ENCODE assay signal across 1 cellular context in the genomic region with DNA sequence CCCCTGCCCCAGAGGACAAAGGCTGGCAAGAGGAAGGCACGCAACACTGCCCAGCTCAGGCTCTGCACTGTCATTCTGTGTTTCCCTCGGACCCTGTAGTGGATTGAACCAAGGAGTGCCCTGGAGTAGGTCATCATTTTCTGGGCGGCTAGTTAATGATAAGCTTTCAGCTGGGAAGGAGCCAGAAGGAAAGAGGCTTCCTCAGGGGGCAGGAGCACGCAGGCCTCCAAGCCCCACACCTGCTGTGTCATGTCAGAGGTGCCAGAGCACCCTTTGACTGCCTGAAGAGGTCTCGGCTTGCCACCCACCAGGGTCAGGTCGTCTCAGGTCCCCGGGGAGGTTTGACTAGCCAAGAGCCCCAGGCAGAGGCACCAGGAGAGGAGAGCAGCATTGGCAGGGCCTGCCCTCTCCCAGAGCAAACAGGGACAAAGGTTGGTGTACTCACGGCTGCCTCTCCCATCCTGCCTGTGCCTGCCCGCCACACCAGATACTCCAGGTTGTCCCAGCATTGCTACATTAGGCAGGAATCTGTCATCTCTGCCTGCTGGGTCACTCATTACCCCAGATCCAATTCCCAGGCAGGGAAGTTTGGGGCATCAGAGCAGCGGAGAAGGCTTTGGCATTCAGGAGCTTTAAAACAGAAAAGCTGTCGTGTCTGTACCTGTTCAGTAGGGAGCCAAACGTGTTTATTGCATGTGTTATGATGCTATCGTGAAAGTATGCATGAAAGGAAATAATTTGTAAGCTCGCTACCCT.
TF ChIP-seq lines count a peak whose summit lies in the region.

No MANE protein-coding gene starts in this region.

TF ChIP-seq in HepG2, 621 proteins besides CTCF, POLR2A, EP300 and RAD21 (continued from another document and continues in another):
- TF ChIP-seq, protein P1, sequence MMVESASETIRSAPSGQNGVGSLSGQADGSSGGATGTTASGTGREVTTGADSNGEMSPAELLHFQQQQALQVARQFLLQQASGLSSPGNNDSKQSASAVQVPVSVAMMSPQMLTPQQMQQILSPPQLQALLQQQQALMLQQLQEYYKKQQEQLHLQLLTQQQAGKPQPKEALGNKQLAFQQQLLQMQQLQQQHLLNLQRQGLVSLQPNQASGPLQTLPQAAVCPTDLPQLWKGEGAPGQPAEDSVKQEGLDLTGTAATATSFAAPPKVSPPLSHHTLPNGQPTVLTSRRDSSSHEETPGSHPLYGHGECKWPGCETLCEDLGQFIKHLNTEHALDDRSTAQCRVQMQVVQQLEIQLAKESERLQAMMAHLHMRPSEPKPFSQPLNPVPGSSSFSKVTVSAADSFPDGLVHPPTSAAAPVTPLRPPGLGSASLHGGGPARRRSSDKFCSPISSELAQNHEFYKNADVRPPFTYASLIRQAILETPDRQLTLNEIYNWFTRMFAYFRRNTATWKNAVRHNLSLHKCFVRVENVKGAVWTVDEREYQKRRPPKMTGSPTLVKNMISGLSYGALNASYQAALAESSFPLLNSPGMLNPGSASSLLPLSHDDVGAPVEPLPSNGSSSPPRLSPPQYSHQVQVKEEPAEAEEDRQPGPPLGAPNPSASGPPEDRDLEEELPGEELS (CRISPR knock-in tag; IDR thresholded peaks at IDR 0.05) = peak; percentile 71
- TF ChIP-seq NRL (CRISPR knock-in tag; IDR thresholded peaks at IDR 0.05; ENCODE audit: borderline replicate concordance) (peak; percentile 89), SAP130 (CRISPR knock-in tag; IDR thresholded peaks at IDR 0.05; ENCODE audit: low read depth) (peak; percentile 83), ARNT (IDR thresholded peaks at IDR 0.05) (no peak), BRD4 (CRISPR knock-in tag; IDR thresholded peaks at IDR 0.05) (peak; percentile 75; the same call in 1 of the 2 replicates), MED8 (CRISPR knock-in tag; IDR thresholded peaks at IDR 0.05; ENCODE audit: insufficient replicate concordance) (no peak), HOXA9 (CRISPR knock-in tag; IDR thresholded peaks at IDR 0.05; ENCODE audit: borderline replicate concordance) (no peak), LCORL (IDR thresholded peaks at IDR 0.05) (no peak), LCORL (CRISPR knock-in tag; IDR thresholded peaks at IDR 0.05) (peak; percentile 98), PRMT3 (CRISPR knock-in tag; IDR thresholded peaks at IDR 0.05; ENCODE audit: borderline replicate concordance, low read depth) (no peak), SMAD1 (CRISPR knock-in tag; IDR thresholded peaks at IDR 0.05; ENCODE audit: borderline replicate concordance, low read depth) (peak; percentile 63; the same call in 1 of the 2 replicates), NFYC (CRISPR knock-in tag; IDR thresholded peaks at IDR 0.05) (no peak), KLF9 (CRISPR knock-in tag; IDR thresholded peaks at IDR 0.05; ENCODE audit: low read depth) (no peak), ZC3H4 (CRISPR knock-in tag; IDR thresholded peaks at IDR 0.05; ENCODE audit: borderline replicate concordance) (no peak), HOXA3 (CRISPR knock-in tag; IDR thresholded peaks at IDR 0.05) (peak; percentile 82), ZNF441 (CRISPR knock-in tag; IDR thresholded peaks at IDR 0.05; ENCODE audit: borderline replicate concordance) (0 out of 2 replicates have a peak, but pooled peaks have one; percentile 66), KLF13 (CRISPR knock-in tag; IDR thresholded peaks at IDR 0.05) (no peak), EEA1 (CRISPR knock-in tag; IDR thresholded peaks at IDR 0.05; ENCODE audit: borderline replicate concordance) (no peak; the same call in 1 of the 2 replicates), SOX5 (CRISPR knock-in tag; IDR thresholded peaks at IDR 0.05; ENCODE audit: borderline replicate concordance) (peak; percentile 51; the same call in 1 of the 2 replicates), RFXANK (CRISPR knock-in tag; IDR thresholded peaks at IDR 0.05) (peak; percentile 65; the same call in 1 of the 2 replicates), ZNF468 (CRISPR knock-in tag; IDR thresholded peaks at IDR 0.05) (no peak), KLF12 (CRISPR knock-in tag; IDR thresholded peaks at IDR 0.05; ENCODE audit: borderline replicate concordance) (no peak), PHF21A (CRISPR knock-in tag; IDR thresholded peaks at IDR 0.05) (peak; percentile 90), MIER2 (CRISPR knock-in tag; IDR thresholded peaks at IDR 0.05) (no peak), ZNF431 (CRISPR knock-in tag; IDR thresholded peaks at IDR 0.05; ENCODE audit: borderline replicate concordance, low read depth) (no peak), TCF12 (IDR thresholded peaks at IDR 0.05) (no peak), TCF12 (CRISPR knock-in tag; IDR thresholded peaks at IDR 0.05) (peak; percentile 73; the same call in 1 of the 2 replicates), MAFK (conservative IDR thresholded peaks at IDR 0.05 in 1 of 2, IDR thresholded peaks at IDR 0.05 in 1 of 2; ENCODE audit: low read length in 2 of 2) (no peak), HMG20B (CRISPR knock-in tag; conservative IDR thresholded peaks at IDR 0.05) (no peak), HDAC1 (CRISPR knock-in tag; IDR thresholded peaks at IDR 0.05) (peak; percentile 92), ZKSCAN1 (IDR thresholded peaks at IDR 0.05; ENCODE audit: low read length) (no peak), ZNF564 (CRISPR knock-in tag; IDR thresholded peaks at IDR 0.05) (no peak), FOXK2 (IDR thresholded peaks at IDR 0.05) (no peak), ZNF780A (CRISPR knock-in tag; IDR thresholded peaks at IDR 0.05) (no peak), PAWR (CRISPR knock-in tag; IDR thresholded peaks at IDR 0.05; ENCODE audit: borderline replicate concordance) (no peak), CREM (IDR thresholded peaks at IDR 0.05) (no peak), CREM (CRISPR knock-in tag; IDR thresholded peaks at IDR 0.05) (no peak), ZNF614 (CRISPR knock-in tag; IDR thresholded peaks at IDR 0.05; ENCODE audit: borderline replicate concordance) (peak; percentile 80; the same call in 1 of the 2 replicates), RBM39 (IDR thresholded peaks at IDR 0.05; ENCODE audit: low read depth, low read length, poor library complexity, severe bottlenecking) (no peak), POLR2AphosphoS2 (IDR thresholded peaks at IDR 0.05; ENCODE audit: low read depth, low read length) (no peak), DNMT3B (CRISPR knock-in tag; conservative IDR thresholded peaks at IDR 0.05) (no peak), JUND (CRISPR knock-in tag; IDR thresholded peaks at IDR 0.05) (0 out of 2 replicates have a peak, but pooled peaks have one; percentile 57), ZSCAN25 (CRISPR knock-in tag; IDR thresholded peaks at IDR 0.05) (peak; percentile 88), SYNCRIP (IDR thresholded peaks at IDR 0.05; ENCODE audit: insufficient read depth, low read depth, low read length) (no peak), ZBTB42 (CRISPR knock-in tag; IDR thresholded peaks at IDR 0.05) (no peak), ZC3H13 (CRISPR knock-in tag; IDR thresholded peaks at IDR 0.05) (no peak), ZNF746 (CRISPR knock-in tag; IDR thresholded peaks at IDR 0.05) (peak; percentile 61; the same call in 1 of the 2 replicates), HDAC6 (IDR thresholded peaks at IDR 0.05; ENCODE audit: low read depth, low read length) (no peak)
- TF ChIP-seq, protein P2, sequence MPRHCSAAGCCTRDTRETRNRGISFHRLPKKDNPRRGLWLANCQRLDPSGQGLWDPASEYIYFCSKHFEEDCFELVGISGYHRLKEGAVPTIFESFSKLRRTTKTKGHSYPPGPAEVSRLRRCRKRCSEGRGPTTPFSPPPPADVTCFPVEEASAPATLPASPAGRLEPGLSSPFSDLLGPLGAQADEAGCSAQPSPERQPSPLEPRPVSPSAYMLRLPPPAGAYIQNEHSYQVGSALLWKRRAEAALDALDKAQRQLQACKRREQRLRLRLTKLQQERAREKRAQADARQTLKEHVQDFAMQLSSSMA (CRISPR knock-in tag; IDR thresholded peaks at IDR 0.05) = no peak
- TF ChIP-seq, protein P3, sequence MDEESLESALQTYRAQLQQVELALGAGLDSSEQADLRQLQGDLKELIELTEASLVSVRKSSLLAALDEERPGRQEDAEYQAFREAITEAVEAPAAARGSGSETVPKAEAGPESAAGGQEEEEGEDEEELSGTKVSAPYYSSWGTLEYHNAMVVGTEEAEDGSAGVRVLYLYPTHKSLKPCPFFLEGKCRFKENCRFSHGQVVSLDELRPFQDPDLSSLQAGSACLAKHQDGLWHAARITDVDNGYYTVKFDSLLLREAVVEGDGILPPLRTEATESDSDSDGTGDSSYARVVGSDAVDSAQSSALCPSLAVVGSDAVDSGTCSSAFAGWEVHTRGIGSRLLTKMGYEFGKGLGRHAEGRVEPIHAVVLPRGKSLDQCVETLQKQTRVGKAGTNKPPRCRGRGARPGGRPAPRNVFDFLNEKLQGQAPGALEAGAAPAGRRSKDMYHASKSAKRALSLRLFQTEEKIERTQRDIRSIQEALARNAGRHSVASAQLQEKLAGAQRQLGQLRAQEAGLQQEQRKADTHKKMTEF (CRISPR knock-in tag; IDR thresholded peaks at IDR 0.05) = peak; percentile 86
- TF ChIP-seq, protein P4, sequence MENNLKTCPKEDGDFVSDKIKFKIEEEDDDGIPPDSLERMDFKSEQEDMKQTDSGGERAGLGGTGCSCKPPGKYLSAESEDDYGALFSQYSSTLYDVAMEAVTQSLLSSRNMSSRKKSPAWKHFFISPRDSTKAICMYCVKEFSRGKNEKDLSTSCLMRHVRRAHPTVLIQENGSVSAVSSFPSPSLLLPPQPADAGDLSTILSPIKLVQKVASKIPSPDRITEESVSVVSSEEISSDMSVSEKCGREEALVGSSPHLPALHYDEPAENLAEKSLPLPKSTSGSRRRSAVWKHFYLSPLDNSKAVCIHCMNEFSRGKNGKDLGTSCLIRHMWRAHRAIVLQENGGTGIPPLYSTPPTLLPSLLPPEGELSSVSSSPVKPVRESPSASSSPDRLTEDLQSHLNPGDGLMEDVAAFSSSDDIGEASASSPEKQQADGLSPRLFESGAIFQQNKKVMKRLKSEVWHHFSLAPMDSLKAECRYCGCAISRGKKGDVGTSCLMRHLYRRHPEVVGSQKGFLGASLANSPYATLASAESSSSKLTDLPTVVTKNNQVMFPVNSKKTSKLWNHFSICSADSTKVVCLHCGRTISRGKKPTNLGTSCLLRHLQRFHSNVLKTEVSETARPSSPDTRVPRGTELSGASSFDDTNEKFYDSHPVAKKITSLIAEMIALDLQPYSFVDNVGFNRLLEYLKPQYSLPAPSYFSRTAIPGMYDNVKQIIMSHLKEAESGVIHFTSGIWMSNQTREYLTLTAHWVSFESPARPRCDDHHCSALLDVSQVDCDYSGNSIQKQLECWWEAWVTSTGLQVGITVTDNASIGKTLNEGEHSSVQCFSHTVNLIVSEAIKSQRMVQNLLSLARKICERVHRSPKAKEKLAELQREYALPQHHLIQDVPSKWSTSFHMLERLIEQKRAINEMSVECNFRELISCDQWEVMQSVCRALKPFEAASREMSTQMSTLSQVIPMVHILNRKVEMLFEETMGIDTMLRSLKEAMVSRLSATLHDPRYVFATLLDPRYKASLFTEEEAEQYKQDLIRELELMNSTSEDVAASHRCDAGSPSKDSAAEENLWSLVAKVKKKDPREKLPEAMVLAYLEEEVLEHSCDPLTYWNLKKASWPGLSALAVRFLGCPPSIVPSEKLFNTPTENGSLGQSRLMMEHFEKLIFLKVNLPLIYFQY (CRISPR knock-in tag; IDR thresholded peaks at IDR 0.05; ENCODE audit: borderline replicate concordance) = 0 out of 2 replicates have a peak, but pooled peaks have one; percentile 29
- TF ChIP-seq, protein P5, sequence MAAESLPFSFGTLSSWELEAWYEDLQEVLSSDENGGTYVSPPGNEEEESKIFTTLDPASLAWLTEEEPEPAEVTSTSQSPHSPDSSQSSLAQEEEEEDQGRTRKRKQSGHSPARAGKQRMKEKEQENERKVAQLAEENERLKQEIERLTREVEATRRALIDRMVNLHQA (CRISPR knock-in tag; IDR thresholded peaks at IDR 0.05) = no peak
- TF ChIP-seq, protein P6, sequence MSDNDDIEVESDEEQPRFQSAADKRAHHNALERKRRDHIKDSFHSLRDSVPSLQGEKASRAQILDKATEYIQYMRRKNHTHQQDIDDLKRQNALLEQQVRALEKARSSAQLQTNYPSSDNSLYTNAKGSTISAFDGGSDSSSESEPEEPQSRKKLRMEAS (IDR thresholded peaks at IDR 0.05) = peak; percentile 41
- TF ChIP-seq, protein P7, sequence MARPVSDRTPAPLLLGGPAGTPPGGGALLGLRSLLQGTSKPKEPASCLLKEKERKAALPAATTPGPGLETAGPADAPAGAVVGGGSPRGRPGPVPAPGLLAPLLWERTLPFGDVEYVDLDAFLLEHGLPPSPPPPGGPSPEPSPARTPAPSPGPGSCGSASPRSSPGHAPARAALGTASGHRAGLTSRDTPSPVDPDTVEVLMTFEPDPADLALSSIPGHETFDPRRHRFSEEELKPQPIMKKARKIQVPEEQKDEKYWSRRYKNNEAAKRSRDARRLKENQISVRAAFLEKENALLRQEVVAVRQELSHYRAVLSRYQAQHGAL (CRISPR knock-in tag; IDR thresholded peaks at IDR 0.05; ENCODE audit: not compliant biosample characterization) = no peak
- TF ChIP-seq, protein P8, sequence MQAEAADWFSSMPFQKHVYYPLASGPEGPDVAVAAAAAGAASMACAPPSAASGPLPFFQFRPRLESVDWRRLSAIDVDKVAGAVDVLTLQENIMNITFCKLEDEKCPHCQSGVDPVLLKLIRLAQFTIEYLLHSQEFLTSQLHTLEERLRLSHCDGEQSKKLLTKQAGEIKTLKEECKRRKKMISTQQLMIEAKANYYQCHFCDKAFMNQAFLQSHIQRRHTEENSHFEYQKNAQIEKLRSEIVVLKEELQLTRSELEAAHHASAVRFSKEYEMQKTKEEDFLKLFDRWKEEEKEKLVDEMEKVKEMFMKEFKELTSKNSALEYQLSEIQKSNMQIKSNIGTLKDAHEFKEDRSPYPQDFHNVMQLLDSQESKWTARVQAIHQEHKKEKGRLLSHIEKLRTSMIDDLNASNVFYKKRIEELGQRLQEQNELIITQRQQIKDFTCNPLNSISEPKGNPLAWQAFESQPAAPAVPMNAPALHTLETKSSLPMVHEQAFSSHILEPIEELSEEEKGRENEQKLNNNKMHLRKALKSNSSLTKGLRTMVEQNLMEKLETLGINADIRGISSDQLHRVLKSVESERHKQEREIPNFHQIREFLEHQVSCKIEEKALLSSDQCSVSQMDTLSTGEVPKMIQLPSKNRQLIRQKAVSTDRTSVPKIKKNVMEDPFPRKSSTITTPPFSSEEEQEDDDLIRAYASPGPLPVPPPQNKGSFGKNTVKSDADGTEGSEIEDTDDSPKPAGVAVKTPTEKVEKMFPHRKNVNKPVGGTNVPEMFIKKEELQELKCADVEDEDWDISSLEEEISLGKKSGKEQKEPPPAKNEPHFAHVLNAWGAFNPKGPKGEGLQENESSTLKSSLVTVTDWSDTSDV (CRISPR knock-in tag; IDR thresholded peaks at IDR 0.05) = peak; percentile 76; the same call in 1 of the 2 replicates
- TF ChIP-seq, protein P9, sequence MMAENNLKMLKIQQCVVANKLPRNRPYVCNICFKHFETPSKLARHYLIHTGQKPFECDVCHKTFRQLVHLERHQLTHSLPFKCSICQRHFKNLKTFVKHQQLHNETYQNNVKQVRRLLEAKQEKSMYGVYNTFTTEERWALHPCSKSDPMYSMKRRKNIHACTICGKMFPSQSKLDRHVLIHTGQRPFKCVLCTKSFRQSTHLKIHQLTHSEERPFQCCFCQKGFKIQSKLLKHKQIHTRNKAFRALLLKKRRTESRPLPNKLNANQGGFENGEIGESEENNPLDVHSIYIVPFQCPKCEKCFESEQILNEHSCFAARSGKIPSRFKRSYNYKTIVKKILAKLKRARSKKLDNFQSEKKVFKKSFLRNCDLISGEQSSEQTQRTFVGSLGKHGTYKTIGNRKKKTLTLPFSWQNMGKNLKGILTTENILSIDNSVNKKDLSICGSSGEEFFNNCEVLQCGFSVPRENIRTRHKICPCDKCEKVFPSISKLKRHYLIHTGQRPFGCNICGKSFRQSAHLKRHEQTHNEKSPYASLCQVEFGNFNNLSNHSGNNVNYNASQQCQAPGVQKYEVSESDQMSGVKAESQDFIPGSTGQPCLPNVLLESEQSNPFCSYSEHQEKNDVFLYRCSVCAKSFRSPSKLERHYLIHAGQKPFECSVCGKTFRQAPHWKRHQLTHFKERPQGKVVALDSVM (CRISPR knock-in tag; IDR thresholded peaks at IDR 0.05) = peak; percentile 40; the same call in 1 of the 2 replicates
